8 cellular contexts compared by ENCODE assay signal in the genomic region with DNA sequence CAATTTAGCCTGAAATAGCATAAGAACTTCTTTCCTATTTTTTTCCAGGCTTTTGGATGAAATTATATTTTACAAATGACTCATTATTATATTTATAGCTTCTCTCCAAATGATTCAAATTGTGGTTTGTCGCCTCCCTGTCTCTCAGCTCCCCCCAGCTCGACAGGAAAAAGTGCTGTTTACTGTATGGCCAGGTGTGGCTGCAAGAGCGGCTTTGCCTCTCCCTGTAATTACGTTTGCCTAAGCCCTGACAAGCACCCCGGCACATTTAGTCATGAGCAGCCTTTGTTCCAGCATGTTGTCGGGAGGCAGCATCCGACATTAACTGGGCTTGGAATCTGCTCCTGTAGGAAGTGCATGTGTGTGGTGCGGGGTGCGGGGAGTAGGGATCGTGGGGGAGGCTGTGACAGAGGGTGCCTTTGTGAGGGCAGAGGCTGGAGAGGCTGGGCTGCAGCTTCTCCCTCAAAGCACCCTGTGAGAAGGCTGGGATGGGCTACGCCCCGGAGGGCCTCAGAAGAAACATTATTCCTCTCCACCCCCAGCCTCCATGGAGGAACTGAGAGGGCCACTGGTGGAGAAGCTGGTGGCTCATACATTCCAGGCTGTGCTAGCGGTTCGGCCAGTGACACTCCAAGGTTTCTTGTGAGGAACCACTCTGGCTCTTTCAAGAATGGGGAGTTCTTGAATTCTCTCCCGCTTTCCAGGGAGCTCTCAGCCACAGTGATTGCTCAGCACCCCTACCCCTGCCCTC. TPM values are rescaled to one million over a fixed set of nuclear protein-coding genes. Genes with fewer than 3 reads are reported as not detected.
A peak's percentile ranks its signal among the peaks of the same experiment; 100 is the strongest.
DNase-seq lines count a peak whose midpoint lies in the region; ATAC-seq and TF ChIP-seq lines count a peak whose summit lies in the region.

No MANE protein-coding gene starts in this region.

- intact Hi-C loops in Caco-2 (cut with micrococcal nuclease; ENCODE audit: unreplicated experiment) (no loop called here), esophagus muscularis mucosa (cut with DNase I) (no loop called here)

- 28% methylated on average over 15 of the region's 15 CpGs for WGBS in esophagus muscularis mucosa

- H3K4me1 ChIP-seq in Caco-2 (peaks cover 6% of the 10 kb centered on the region; the same call in 1 of the 2 replicates), esophagus muscularis mucosa (peaks cover 61 to 73% (median 72%) of the 10 kb centered on the region in 4 donors), neural progenitor cell (peaks cover 27% of the 10 kb centered on the region)

- H3K4me3 ChIP-seq in Caco-2 (ENCODE audit: low read depth, low read length): no peak overlapping the region
- peak overlapping the region in 3 of 4 donors; percentile 16 to 42 (median 16) for H3K4me3 ChIP-seq in esophagus muscularis mucosa
- H3K4me3 ChIP-seq in neural progenitor cell: no peak overlapping the region

- H3K79me2 ChIP-seq in neural progenitor cell (ENCODE audit: low read depth): no peaks in the 10 kb centered on the region

- H3F3A ChIP-seq in neural progenitor cell (ENCODE audit: low read depth): peaks cover 12% of the 10 kb centered on the region

- CTCF ChIA-PET in Caco-2 (lab: Charles Lee): interaction anchor here (0.5 kb wide), 1 partner anchor 71 kb away, joined by 6 read pairs; no protein-coding TSS in a partner anchor

- H3K9me3 ChIP-seq in Caco-2 (0 out of 2 replicates have a peak, but pooled peaks cover 3% of the 10 kb centered on the region), T-helper 17 cell (ENCODE audit: control insufficient read depth, low read length, poor library complexity, severe bottlenecking) (peaks cover 3% of the 10 kb centered on the region), esophagus muscularis mucosa (peaks cover 0 to 9% (median 0%) of the 10 kb centered on the region in 4 donors), neural progenitor cell (ENCODE audit: low read depth) (no peaks in the 10 kb centered on the region)

- H3K27me3 Mint-ChIP-seq in Caco-2 (ENCODE audit: insufficient read depth, unreplicated experiment): no peaks in the 10 kb centered on the region
- H3K27me3 Mint-ChIP-seq in T-helper 17 cell: peaks cover 7% of the 10 kb centered on the region
- peaks cover 11% of the 10 kb centered on the region for H3K27me3 Mint-ChIP-seq in neural progenitor cell (ENCODE audit: insufficient read depth, low read depth)

- DNase-seq in Caco-2: no peak
- peak; percentile 89 for DNase-seq in NCI-H1105 treated with DMSO at 0.1 percent for 48 hours (lab: John Stamatoyannopoulos, UW)
- no peak for DNase-seq in T-helper 17 cell
- no peak for DNase-seq in esophagus muscularis mucosa (ENCODE audit: extremely low spot score)
- peak; percentile 66 for DNase-seq in neural progenitor cell (ENCODE audit: low spot score)
- no peak for DNase-seq in NCI-H226
- DNase-seq in SW 1271 (lab: John Stamatoyannopoulos, UW): no peak

- no peaks in the 10 kb centered on the region for H3K9me3 Mint-ChIP-seq in Caco-2 (ENCODE audit: unreplicated experiment)
- H3K9me3 Mint-ChIP-seq in neural progenitor cell: peaks cover 9% of the 10 kb centered on the region

- ATAC-seq in T-helper 17 cell: peak; percentile 63
- no peak for ATAC-seq in GM21447 (IDR thresholded peaks at IDR 0.05; ENCODE audit: unreplicated experiment)

- H2AFZ ChIP-seq in neural progenitor cell (replicated peaks): peak overlapping the region; percentile 46

- no peaks in the 10 kb centered on the region for H3K36me3 ChIP-seq in Caco-2 (ENCODE audit: control insufficient read depth, insufficient read depth, low read length)
- H3K36me3 ChIP-seq in esophagus muscularis mucosa: no peaks in the 10 kb centered on the region
- H3K36me3 ChIP-seq in neural progenitor cell: no peaks in the 10 kb centered on the region

- no peak for TF ChIP-seq POLR2A in esophagus muscularis mucosa (IDR thresholded peaks at IDR 0.05; ENCODE audit: low read depth)

- H4K20me1 ChIP-seq in neural progenitor cell (ENCODE audit: low read depth): no peaks in the 10 kb centered on the region

- no TSS peak for BruUV-seq in Caco-2 (replicated peaks; lab: Mats Ljungman, UMichigan)

- peak; percentile 6 for TF ChIP-seq EP300 in esophagus muscularis mucosa (IDR thresholded peaks at IDR 0.05)

- peak overlapping the region; percentile 40 for H3K4me2 ChIP-seq in neural progenitor cell

- no peak overlapping the region for H3K27ac Mint-ChIP-seq in Caco-2 (ENCODE audit: unreplicated experiment)
- H3K27ac Mint-ChIP-seq in T-helper 17 cell: no peak overlapping the region
- H3K27ac Mint-ChIP-seq in neural progenitor cell: peak overlapping the region; percentile 21

- TF ChIP-seq CTCF in Caco-2 (IDR thresholded peaks at IDR 0.05; ENCODE audit: insufficient read depth in 1 of 2, low read depth in 1 of 2, low read length in 1 of 2, severe bottlenecking in 1 of 2, unreplicated experiment in 1 of 2): no peak
- no peak for TF ChIP-seq CTCF in esophagus muscularis mucosa (IDR thresholded peaks at IDR 0.05)
- TF ChIP-seq CTCF in neural progenitor cell (IDR thresholded peaks at IDR 0.05): no peak

- no peak overlapping the region for H3K9ac ChIP-seq in neural progenitor cell

- POLR2A ChIA-PET in Caco-2 (lab: Charles Lee): no interaction called here

- H3K4me3 Mint-ChIP-seq in Caco-2 (ENCODE audit: unreplicated experiment) (peak overlapping the region; percentile 11), T-helper 17 cell (no peak overlapping the region), neural progenitor cell (no peak overlapping the region)

- H3K4me1 Mint-ChIP-seq in Caco-2 (ENCODE audit: low read depth, unreplicated experiment) (peaks cover 6% of the 10 kb centered on the region), T-helper 17 cell (peaks cover 21% of the 10 kb centered on the region), neural progenitor cell (peaks cover 23% of the 10 kb centered on the region)

- H3K27ac ChIP-seq in esophagus muscularis mucosa (replicated peaks in 1 of 4): peak overlapping the region; percentile 93 to 99 (median 96)
- no peak overlapping the region for H3K27ac ChIP-seq in neural progenitor cell

- H3K36me3 Mint-ChIP-seq in Caco-2 (ENCODE audit: insufficient read depth, unreplicated experiment) (no peaks in the 10 kb centered on the region), T-helper 17 cell (ENCODE audit: low read depth) (peaks cover 4% of the 10 kb centered on the region), neural progenitor cell (no peaks in the 10 kb centered on the region)

- H3K27me3 ChIP-seq in Caco-2 (replicated peaks; ENCODE audit: control insufficient read depth, insufficient read depth, low read length) (no peaks in the 10 kb centered on the region), esophagus muscularis mucosa (no peaks in the 10 kb centered on the region), neural progenitor cell (no peaks in the 10 kb centered on the region)

RNA-seq across cellular contexts. Expression of a gene that starts 42.1 kb away (rescaled TPM):
- total RNA-seq in Caco-2 (2022) (103 and 117 TPM in 2 replicates), T-helper 17 cell (100 to 1,000 TPM; 114 to 132 TPM), esophagus muscularis mucosa (100 to 1,000 TPM; 127 to 249 (median 196) TPM), neural progenitor cell (ENCODE audit: low replicate concordance) (43.6 and 73.2 TPM in 2 replicates)

RNA-seq across cellular contexts. Expression of a gene that starts 52.8 kb away (rescaled TPM):
- total RNA-seq in Caco-2 (2022) (6.1 and 6.6 TPM in 2 replicates), T-helper 17 cell (1 to 10 TPM; 4.3 to 6.4 TPM), esophagus muscularis mucosa (10 to 100 TPM; 10.3 to 17.9 (median 14.8) TPM), neural progenitor cell (ENCODE audit: low replicate concordance) (6.3 and 11.4 TPM in 2 replicates)

Comparison
In these comparisons a context has a peak if more than half of its experiments do, and no peak if none do; other contexts are left out.
1. DNase-seq: peak in NCI-H1105 treated with DMSO at 0.1 percent for 48 hours (single experiment) and neural progenitor cell (single experiment); none in Caco-2 (0 of 2), T-helper 17 cell (0 of 3), esophagus muscularis mucosa (single experiment), NCI-H226 (single experiment) and SW 1271 (0 of 2).
2. H3K4me3 ChIP-seq: peak in esophagus muscularis mucosa (3 of 4); none in Caco-2 (single experiment) and neural progenitor cell (single experiment).